In genomic region chr2:215660687-215661086, GRCh38 we compare ENCODE assay signal across 1 cellular context.
A peak's percentile ranks its signal among the peaks of the same experiment; 100 is the strongest.
TF ChIP-seq lines count a peak whose summit lies in the region.

No MANE protein-coding gene starts in this region.

TF ChIP-seq in IMR-90, 13 proteins besides CTCF, POLR2A, EP300 and RAD21:
- TF ChIP-seq USF2 (IDR thresholded peaks at IDR 0.05; ENCODE audit: low read depth, low read length) (peak; percentile 56; the same call in 1 of the 2 replicates), FOS (IDR thresholded peaks at IDR 0.05; ENCODE audit: low read depth, low read length) (peak; percentile 77), RFX5 (IDR thresholded peaks at IDR 0.05; ENCODE audit: low read depth, low read length) (no peak), BHLHE40 (IDR thresholded peaks at IDR 0.05; ENCODE audit: low read depth, low read length) (no peak), MAFK (IDR thresholded peaks at IDR 0.05; ENCODE audit: low read depth, low read length) (no peak), MXI1 (IDR thresholded peaks at IDR 0.05; ENCODE audit: borderline replicate concordance, low read depth, low read length) (peak; percentile 94), SMC3 (IDR thresholded peaks at IDR 0.05; ENCODE audit: low read depth, low read length) (peak; percentile 24; the same call in 1 of the 2 replicates), RCOR1 (IDR thresholded peaks at IDR 0.05; ENCODE audit: insufficient replicate concordance, low read length) (no peak), CHD1 (IDR thresholded peaks at IDR 0.05; ENCODE audit: low read depth, low read length) (no peak)
TF ChIP-seq in IMR-90: peak in this region for 4.
